Comparison of ENCODE assay signal across 13 cellular contexts in the genomic region with DNA sequence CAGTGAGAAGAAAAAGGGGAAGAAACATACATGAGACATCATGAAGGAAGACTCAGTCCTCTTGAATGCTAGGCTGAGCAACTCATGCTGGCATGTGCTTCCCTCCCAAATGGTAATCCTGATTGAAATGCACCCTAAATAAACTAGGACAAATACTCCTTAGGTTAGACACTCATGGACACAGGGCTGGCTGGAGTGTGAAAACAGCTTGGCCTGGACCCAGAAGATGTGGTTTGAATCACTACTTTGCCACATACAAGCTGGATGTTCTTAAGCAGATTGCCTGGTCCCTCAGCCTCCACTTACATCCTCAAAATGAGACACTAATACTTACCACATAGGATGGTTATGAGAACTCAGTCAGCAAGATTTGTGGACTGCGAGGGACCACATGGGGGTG.
DNase-seq lines count a peak whose midpoint lies in the region; ATAC-seq and TF ChIP-seq lines count a peak whose summit lies in the region.
"Had no signal": no experiment of that assay in that cellular context is flagged by ENCODE, and none has a peak within 500 bp of the region (broad histone marks: within the 10 kb centered on the region; RNA-seq: fewer than 3 reads in every experiment).

No MANE protein-coding gene starts in this region.

- TF ChIP-seq POLR2A in breast epithelium (IDR thresholded peaks at IDR 0.05), result no peak

- TF ChIP-seq CTCF in breast epithelium (IDR thresholded peaks at IDR 0.05) (no peak), nephron progenitor cell (IDR thresholded peaks at IDR 0.05) (no peak)

- H3K27me3 ChIP-seq in ACC112 (ENCODE audit: insufficient read depth, low read length), result no peaks in the 10 kb centered on the region
- H3K27me3 ChIP-seq in breast epithelium, result no peaks in the 10 kb centered on the region
- H3K27me3 ChIP-seq: BE2C had no signal

- H2AFZ ChIP-seq in ACC112 (ENCODE audit: low read length, unreplicated experiment), result no peak overlapping the region

- H3K4me1 ChIP-seq in ACC112 (ENCODE audit: control insufficient read depth, insufficient read depth, low read length, unreplicated experiment) (peaks cover 61% of the 10 kb centered on the region), breast epithelium (no peaks in the 10 kb centered on the region)
- H3K4me1 ChIP-seq: prostate gland had no signal

- DNase-seq in HS-5 (ENCODE audit: low read depth) (peak; percentile 98), breast epithelium (ENCODE audit: low spot score in 2 of 2) (no peak), kidney tubule cell (ENCODE audit: low spot score) (peak; percentile 72), nephron progenitor cell (no peak), ACHN (no peak)
- DNase-seq: activated CD8-positive, alpha-beta memory T cell treated with anti-CD3 and anti-CD28 coated beads, Interleukin-2, amount 50 U/mL, for 48 hours; BE2C; NCI-H526 treated with DMSO at 0.1 percent for 48 hours had no signal

- peaks cover 17% of the 10 kb centered on the region for H3K4me1 Mint-ChIP-seq in nephron progenitor cell
- H3K4me1 Mint-ChIP-seq: brain had no signal

- in situ Hi-C loops in ACHN (cut with HindIII; ENCODE audit: low pct_ligation_motif_present, low pct_unique_long_range_greater_than_20kb, low sequenced_read_pairs), result no loop called here

- 0 out of 2 replicates have a peak, but pooled peaks cover 6% of the 10 kb centered on the region for H3K36me3 ChIP-seq in ACC112 (ENCODE audit: insufficient read depth, low read length)
- no peaks in the 10 kb centered on the region for H3K36me3 ChIP-seq in breast epithelium
- H3K36me3 ChIP-seq: BE2C, prostate gland had no signal

- no peak overlapping the region for H3K4me3 Mint-ChIP-seq in nephron progenitor cell
- H3K4me3 Mint-ChIP-seq: brain had no signal

- peak overlapping the region; percentile 99 for H3K27ac ChIP-seq in ACC112 (ENCODE audit: low read depth, low read length)
- peak overlapping the region; percentile 2 to 73 for H3K27ac ChIP-seq in breast epithelium
- H3K27ac ChIP-seq: prostate gland had no signal

- H3K9me3 Mint-ChIP-seq in nephron progenitor cell, result peaks cover 3% of the 10 kb centered on the region

- H3K27ac Mint-ChIP-seq in nephron progenitor cell, result no peak overlapping the region

- peaks cover 20% of the 10 kb centered on the region for H3K79me2 ChIP-seq in ACC112 (ENCODE audit: control insufficient read depth, insufficient read depth, low read length, unreplicated experiment)

- ATAC-seq in HG03457 (IDR thresholded peaks at IDR 0.05; ENCODE audit: unreplicated experiment) (no peak), GM21723 (IDR thresholded peaks at IDR 0.05; ENCODE audit: unreplicated experiment) (no peak)

- peaks cover 5% of the 10 kb centered on the region for H3K27me3 Mint-ChIP-seq in nephron progenitor cell (ENCODE audit: low read depth, poor library complexity)

- H3K4me3 ChIP-seq in ACC112 (ENCODE audit: low read depth, low read length) (peak overlapping the region; percentile 17; the same call in 1 of the 2 replicates), breast epithelium (no peak overlapping the region)
- H3K4me3 ChIP-seq: prostate gland had no signal

- H3K9me3 ChIP-seq in breast epithelium, result no peaks in the 10 kb centered on the region
- H3K9me3 ChIP-seq: BE2C, prostate gland had no signal

- intact Hi-C loops in breast epithelium (cut with DNase I; ENCODE audit: low total_unique reads), result no loop called here

- H3K36me3 Mint-ChIP-seq in nephron progenitor cell (ENCODE audit: low read depth), result no peaks in the 10 kb centered on the region
- H3K36me3 Mint-ChIP-seq: brain had no signal

Comparison
In these comparisons a context has a peak if more than half of its experiments do, and no peak if none do; other contexts are left out.
1. DNase-seq: peak in HS-5 (single experiment) and kidney tubule cell (single experiment); none in breast epithelium (0 of 2), nephron progenitor cell (single experiment) and ACHN (single experiment).